28 cellular contexts compared by ENCODE assay signal in genomic region chr22:40407831-40408717, GRCh38. TPM values are rescaled to one million over a fixed set of nuclear protein-coding genes. Genes with fewer than 3 reads are reported as not detected.
A peak's percentile ranks its signal among the peaks of the same experiment; 100 is the strongest.
DNase-seq lines count a peak whose midpoint lies in the region; ATAC-seq and TF ChIP-seq lines count a peak whose summit lies in the region.
"Had no signal": no experiment of that assay in that cellular context is flagged by ENCODE, and none has a peak within 500 bp of the region (broad histone marks: within the 10 kb centered on the region; RNA-seq: fewer than 3 reads in every experiment).

No MANE protein-coding gene starts in this region.

- no peaks in the 10 kb centered on the region for H3K27me3 Mint-ChIP-seq in activated CD8-positive, alpha-beta T cell treated with anti-CD3 and anti-CD28 coated beads, Interleukin-2, amount 10 ng/mL, durations not matched to agents 7 days and 5 days (ENCODE audit: low read depth)
- no peaks in the 10 kb centered on the region for H3K27me3 Mint-ChIP-seq in activated CD8-positive, alpha-beta T cell treated with anti-CD3 and anti-CD28 coated beads for 36 hours
- H3K27me3 Mint-ChIP-seq in naive B cell, result no peaks in the 10 kb centered on the region
- H3K27me3 Mint-ChIP-seq: T-helper 17 cell had no signal

- H3K4me3 ChIP-seq in DND-41 (ENCODE audit: low read depth in 1 of 2, low read length in 2 of 2), result no peak overlapping the region
- no peak overlapping the region for H3K4me3 ChIP-seq in ascending aorta
- H3K4me3 ChIP-seq: gastroesophageal sphincter, MG63, stomach, upper lobe of left lung had no signal

- intact Hi-C loops in activated CD8-positive, alpha-beta T cell treated with anti-CD3 and anti-CD28 coated beads for 36 hours (cut with micrococcal nuclease), result no loop called here
- intact Hi-C loops in ascending aorta (cut with DNase I), result no loop called here

- peaks cover 16% of the 10 kb centered on the region for H4K20me1 ChIP-seq in DND-41 (ENCODE audit: insufficient read depth, low read length)

- H3K9me3 Mint-ChIP-seq in activated CD8-positive, alpha-beta T cell treated with anti-CD3 and anti-CD28 coated beads, Interleukin-2, amount 10 ng/mL, durations not matched to agents 7 days and 5 days (ENCODE audit: insufficient read depth), result no peaks in the 10 kb centered on the region
- H3K9me3 Mint-ChIP-seq in activated CD8-positive, alpha-beta T cell treated with anti-CD3 and anti-CD28 coated beads for 36 hours, result no peaks in the 10 kb centered on the region
- peaks cover 0 to 1% (median 0%) of the 10 kb centered on the region in 7 donors for H3K9me3 Mint-ChIP-seq in naive B cell

- CTCF ChIA-PET in activated CD8-positive, alpha-beta T cell treated with anti-CD3 and anti-CD28 coated beads, Interleukin-2, amount 10 ng/mL, durations not matched to agents 7 days and 5 days (lab: Charles Lee), result interaction anchor here (0.5 kb wide), 1 partner anchor 116 kb away, joined by 3 read pairs; no protein-coding TSS in a partner anchor
- CTCF ChIA-PET in activated CD8-positive, alpha-beta T cell treated with anti-CD3 and anti-CD28 coated beads for 36 hours (lab: Charles Lee), result no interaction called here

- H3K9me3 ChIP-seq in DND-41 (ENCODE audit: insufficient read depth, low read length, severe bottlenecking) (no peaks in the 10 kb centered on the region), ascending aorta (no peaks in the 10 kb centered on the region)
- H3K9me3 ChIP-seq: gastroesophageal sphincter, MG63, stomach, upper lobe of left lung had no signal

- ATAC-seq in activated CD8-positive, alpha-beta T cell treated with anti-CD3 and anti-CD28 coated beads, Interleukin-2, amount 10 ng/mL, durations not matched to agents 7 days and 5 days, result no peak
- no peak for ATAC-seq in activated CD8-positive, alpha-beta T cell treated with anti-CD3 and anti-CD28 coated beads for 36 hours
- ATAC-seq in DND-41 (ENCODE audit: insufficient read depth, low read depth) (0 out of 3 replicates have a peak, but pooled peaks have one; percentile 7), naive B cell (ENCODE audit: low read depth in 2 of 2) (no peak), GM18870 (IDR thresholded peaks at IDR 0.05; ENCODE audit: unreplicated experiment) (no peak)
- ATAC-seq: gastroesophageal sphincter, Panc1, T-helper 17 cell had no signal

- peak overlapping the region; percentile 43 for H3K27ac Mint-ChIP-seq in activated CD8-positive, alpha-beta T cell treated with anti-CD3 and anti-CD28 coated beads, Interleukin-2, amount 10 ng/mL, durations not matched to agents 7 days and 5 days
- no peak overlapping the region for H3K27ac Mint-ChIP-seq in activated CD8-positive, alpha-beta T cell treated with anti-CD3 and anti-CD28 coated beads for 36 hours
- peak overlapping the region in 5 of 6 donors; percentile 19 to 67 (median 37) for H3K27ac Mint-ChIP-seq in naive B cell
- H3K27ac Mint-ChIP-seq: IgD-negative memory B cell, T-helper 17 cell had no signal

- H3K4me1 Mint-ChIP-seq in activated CD8-positive, alpha-beta T cell treated with anti-CD3 and anti-CD28 coated beads, Interleukin-2, amount 10 ng/mL, durations not matched to agents 7 days and 5 days (ENCODE audit: low read depth), result peaks cover 18% of the 10 kb centered on the region
- peaks cover 12% of the 10 kb centered on the region for H3K4me1 Mint-ChIP-seq in activated CD8-positive, alpha-beta T cell treated with anti-CD3 and anti-CD28 coated beads for 36 hours (ENCODE audit: low read depth)
- H3K4me1 Mint-ChIP-seq in naive B cell, result peaks cover 19 to 42% (median 40%) of the 10 kb centered on the region in 3 donors

- H3K4me1 ChIP-seq in DND-41 (ENCODE audit: insufficient read depth, low read length) (peaks cover 2% of the 10 kb centered on the region), ascending aorta (no peaks in the 10 kb centered on the region)
- H3K4me1 ChIP-seq: gastroesophageal sphincter, upper lobe of left lung had no signal

- no peak overlapping the region for H2AFZ ChIP-seq in DND-41 (ENCODE audit: low read depth, low read length)

- DNase-seq in activated CD8-positive, alpha-beta T cell treated with anti-CD3 and anti-CD28 coated beads, Interleukin-2, amount 10 ng/mL, durations not matched to agents 7 days and 5 days, result no peak
- DNase-seq in activated CD8-positive, alpha-beta T cell treated with anti-CD3 and anti-CD28 coated beads for 36 hours, result no peak
- DNase-seq in DND-41 (no peak), ascending aorta (ENCODE audit: low spot score in 2 of 2) (peak; percentile 6 to 59), naive B cell (no peak), HUDEP-2 (lab: John Stamatoyannopoulos, UW; ENCODE audit: unreplicated experiment in 76 of 76) (no peak), NCI-H1694 treated with DMSO at 0.1 percent for 48 hours (lab: John Stamatoyannopoulos, UW) (no peak)
- DNase-seq: 8988T; activated CD4-positive, alpha-beta T cell treated with anti-CD3 and anti-CD28 coated beads, Interleukin-2, amount 50 U/mL, for 4 hours; activated naive CD4-positive, alpha-beta T cell treated with Interleukin-2 at 50 U/mL for 16 hours; AML-193; cerebellar nuclear complex; GOT3; hypothalamus; MG63; NCI-H1436; NCI-H2171; NCI-H524; NK-92 treated with Interleukin-12 subunit alpha and Interleukin-12 subunit beta, amount 100 ng/mL, for 24 hours; stimulated activated CD4-positive, alpha-beta T cell treated with anti-CD3 and anti-CD28 coated beads, Interleukin-4, amount 100 ng/mL, for 24 hours; stomach; T-helper 17 cell; WERI-Rb-1 had no signal

- POLR2A ChIA-PET in activated CD8-positive, alpha-beta T cell treated with anti-CD3 and anti-CD28 coated beads, Interleukin-2, amount 10 ng/mL, durations not matched to agents 7 days and 5 days (lab: Charles Lee), result interaction anchor here (1.4 kb wide), 1 partner anchor 7 kb away, joined by 5 read pairs; no protein-coding TSS in a partner anchor
- POLR2A ChIA-PET in activated CD8-positive, alpha-beta T cell treated with anti-CD3 and anti-CD28 coated beads for 36 hours (lab: Charles Lee), result interaction anchor here (0.5 to 3.5 kb wide), 9 partner anchors 9 to 1759 kb away, joined by 3 to 21 read pairs (median 3); no protein-coding TSS in a partner anchor

- peaks cover 93% of the 10 kb centered on the region for H3K36me3 ChIP-seq in DND-41 (ENCODE audit: insufficient read depth, low read length)
- peaks cover 71 to 85% of the 10 kb centered on the region in 2 donors for H3K36me3 ChIP-seq in ascending aorta

- H3K27me3 ChIP-seq in DND-41 (ENCODE audit: insufficient read depth, low read length, poor library complexity) (no peaks in the 10 kb centered on the region), ascending aorta (no peaks in the 10 kb centered on the region)
- H3K27me3 ChIP-seq: gastroesophageal sphincter, MG63, stomach, upper lobe of left lung had no signal

- no peak overlapping the region for H3K9ac ChIP-seq in DND-41 (ENCODE audit: low read depth, low read length)

- no peak for TF ChIP-seq CTCF in activated CD8-positive, alpha-beta T cell treated with anti-CD3 and anti-CD28 coated beads for 36 hours (IDR thresholded peaks at IDR 0.05)
- TF ChIP-seq CTCF in DND-41 (IDR thresholded peaks at IDR 0.05; ENCODE audit: borderline replicate concordance, extremely low read depth, low read length, poor library complexity, severe bottlenecking) (no peak), ascending aorta (IDR thresholded peaks at IDR 0.05) (no peak)

- H3K4me3 Mint-ChIP-seq in activated CD8-positive, alpha-beta T cell treated with anti-CD3 and anti-CD28 coated beads, Interleukin-2, amount 10 ng/mL, durations not matched to agents 7 days and 5 days, result no peak overlapping the region
- no peak overlapping the region for H3K4me3 Mint-ChIP-seq in activated CD8-positive, alpha-beta T cell treated with anti-CD3 and anti-CD28 coated beads for 36 hours
- no peak overlapping the region for H3K4me3 Mint-ChIP-seq in naive B cell
- H3K4me3 Mint-ChIP-seq: IgD-negative memory B cell, T-helper 17 cell had no signal

- no peaks in the 10 kb centered on the region for H3K79me2 ChIP-seq in DND-41 (ENCODE audit: insufficient read depth, low read length)

- H3K36me3 Mint-ChIP-seq in activated CD8-positive, alpha-beta T cell treated with anti-CD3 and anti-CD28 coated beads, Interleukin-2, amount 10 ng/mL, durations not matched to agents 7 days and 5 days (ENCODE audit: low read depth), result peaks cover 51% of the 10 kb centered on the region
- H3K36me3 Mint-ChIP-seq in activated CD8-positive, alpha-beta T cell treated with anti-CD3 and anti-CD28 coated beads for 36 hours (ENCODE audit: low read depth), result peaks cover 15% of the 10 kb centered on the region
- H3K36me3 Mint-ChIP-seq in naive B cell, result peaks cover 5 to 9% of the 10 kb centered on the region in 2 donors

- H3K27ac ChIP-seq in DND-41 (ENCODE audit: low read length) (no peak overlapping the region), ascending aorta (no peak overlapping the region)
- H3K27ac ChIP-seq: gastroesophageal sphincter, upper lobe of left lung, WERI-Rb-1 had no signal

- H3K4me2 ChIP-seq in DND-41 (ENCODE audit: insufficient read depth, low read length), result no peak overlapping the region

RNA-seq across cellular contexts. Expression of gene SGSM3, which starts 37.7 kb away (rescaled TPM):
- total RNA-seq in activated CD8-positive, alpha-beta T cell treated with anti-CD3 and anti-CD28 coated beads, Interleukin-2, amount 10 ng/mL, durations not matched to agents 7 days and 5 days, result 100 to 1,000 TPM; 105 TPM
- total RNA-seq in activated CD8-positive, alpha-beta T cell treated with anti-CD3 and anti-CD28 coated beads for 36 hours, result 10 to 100 TPM; 60.2 to 64.3 TPM
- 101 TPM for total RNA-seq in ascending aorta
- 10 to 100 TPM; 62.8 to 91.0 (median 75.8) TPM for polyA plus RNA-seq in naive B cell (ENCODE audit: low read depth in 6 of 6)

Comparison
In these comparisons a context has a peak if more than half of its experiments do, and no peak if none do; other contexts are left out.
1. DNase-seq: peak in ascending aorta (2 of 2); none in activated CD8-positive, alpha-beta T cell treated with anti-CD3 and anti-CD28 coated beads, Interleukin-2, amount 10 ng/mL, durations not matched to agents 7 days and 5 days (single experiment), activated CD8-positive, alpha-beta T cell treated with anti-CD3 and anti-CD28 coated beads for 36 hours (single experiment), DND-41 (single experiment), naive B cell (single experiment), HUDEP-2 (0 of 76) and NCI-H1694 treated with DMSO at 0.1 percent for 48 hours (single experiment).